Comparison of ENCODE assay signal across 2 cellular contexts in genomic region chr15:40097096-40097967, GRCh38.
A peak's percentile ranks its signal among the peaks of the same experiment; 100 is the strongest.
TF ChIP-seq lines count a peak whose summit lies in the region.

No MANE protein-coding gene starts in this region.

TF ChIP-seq in GM12878, 131 proteins besides CTCF, POLR2A, EP300 and RAD21:
- TF ChIP-seq CEBPZ (IDR thresholded peaks at IDR 0.05; ENCODE audit: low read depth, low read length) (no peak), RUNX3 (IDR thresholded peaks at IDR 0.05; ENCODE audit: low read length) (no peak), SREBF2 (IDR thresholded peaks at IDR 0.05; ENCODE audit: low read length) (peak; percentile 75; the same call in 1 of the 2 replicates), CBFB (IDR thresholded peaks at IDR 0.05; ENCODE audit: low read depth) (no peak), KLF5 (IDR thresholded peaks at IDR 0.05; ENCODE audit: partially characterized antibody) (peak; percentile 96), RELB (IDR thresholded peaks at IDR 0.05; ENCODE audit: low read depth) (no peak), SIN3A (IDR thresholded peaks at IDR 0.05; ENCODE audit: low read depth, low read length) (no peak), YBX1 (IDR thresholded peaks at IDR 0.05) (no peak), RCOR1 (conservative IDR thresholded peaks at IDR 0.05; ENCODE audit: low read depth, low read length) (no peak), SMARCA5 (IDR thresholded peaks at IDR 0.05) (peak; percentile 58; the same call in 1 of the 2 replicates)

TF ChIP-seq in SK-N-SH, 30 proteins besides CTCF, POLR2A, EP300 and RAD21:
- no peak for TF ChIP-seq RXRA (IDR thresholded peaks at IDR 0.05; ENCODE audit: borderline replicate concordance, low read depth)
- TF ChIP-seq YY1 (IDR thresholded peaks at IDR 0.05; ENCODE audit: low read depth), result no peak
- TF ChIP-seq JUND (IDR thresholded peaks at IDR 0.05), result no peak
- TF ChIP-seq RFX5 (IDR thresholded peaks at IDR 0.05; ENCODE audit: low read length), result no peak
- no peak for TF ChIP-seq FOSL2 (IDR thresholded peaks at IDR 0.05; ENCODE audit: borderline replicate concordance, low read depth)
- TF ChIP-seq MAX (IDR thresholded peaks at IDR 0.05; ENCODE audit: low read depth), result no peak
- TF ChIP-seq NRF1 (IDR thresholded peaks at IDR 0.05; ENCODE audit: low read depth, low read length), result no peak
- no peak for TF ChIP-seq ELF1 (IDR thresholded peaks at IDR 0.05)
- TF ChIP-seq SMC3 (IDR thresholded peaks at IDR 0.05; ENCODE audit: low read depth, low read length), result no peak
- no peak for TF ChIP-seq IRF3 (IDR thresholded peaks at IDR 0.05; ENCODE audit: low read depth, low read length)
TF ChIP-seq in SK-N-SH: peak in this region for 0.
